Comparison of ENCODE assay signal across 20 cellular contexts in the genomic region with DNA sequence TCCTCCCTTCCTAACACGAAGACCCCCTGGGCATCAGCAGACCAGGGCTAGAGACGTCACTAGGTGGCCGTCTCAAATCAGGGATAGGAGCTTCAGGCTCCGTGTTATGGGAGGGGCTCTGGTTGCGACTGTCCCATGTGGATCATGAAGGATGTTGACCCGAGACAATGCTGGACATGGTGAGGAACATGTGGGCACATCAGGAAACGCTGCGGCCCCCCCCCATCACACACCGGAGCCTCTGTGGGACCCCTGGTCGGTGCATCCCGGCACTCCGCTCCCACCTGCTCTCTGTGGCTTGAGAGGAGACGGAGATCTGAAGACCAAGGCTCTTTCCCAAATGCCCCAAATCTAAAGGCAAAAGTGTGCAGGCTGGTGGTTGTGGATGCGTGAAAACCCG. TPM values are rescaled to one million over a fixed set of nuclear protein-coding genes. Genes with fewer than 3 reads are reported as not detected.
DNase-seq lines count a peak whose midpoint lies in the region; ATAC-seq, FAIRE-seq and TF ChIP-seq lines count a peak whose summit lies in the region.
"Had no signal": no experiment of that assay in that cellular context is flagged by ENCODE, and none has a peak within 500 bp of the region (broad histone marks: within the 10 kb centered on the region; RNA-seq: fewer than 3 reads in every experiment).

No MANE protein-coding gene starts in this region.

- WGBS in endodermal cell (ENCODE audit: insufficient coverage in 1 of 2, insufficient read length in 1 of 2), 2 experiments = 79 to 87% methylated on average over 8 to 15 of the region's 15 CpGs
- WGBS in HepG2 (ENCODE audit: low lambda C conversion rate) = 77% methylated on average over 15 of the region's 15 CpGs
- 88 to 92% methylated on average over 15 of the region's 15 CpGs for WGBS in sigmoid colon, 2 donors
- WGBS in SK-N-SH (ENCODE audit: low lambda C conversion rate) = 58% methylated on average over 10 of the region's 15 CpGs

- CTCF ChIA-PET in HepG2 (lab: Yijun Ruan, JAX; ENCODE audit: low intra/inter-chr PET ratio, low total read pairs) (no interaction called here), SK-N-SH (lab: Yijun Ruan, JAX) (no interaction called here)

- H3K4me1 ChIP-seq in endodermal cell (ENCODE audit: control insufficient read depth, insufficient read depth, low read length) (peaks cover 34% of the 10 kb centered on the region), HepG2 (ENCODE audit: insufficient read depth, low read length) (peaks cover 81% of the 10 kb centered on the region), sigmoid colon (no peaks in the 10 kb centered on the region), SK-N-SH (ENCODE audit: control insufficient read depth in 1 of 2, insufficient read depth in 2 of 2, low read depth in 1 of 2, low read length in 1 of 2) (no peaks in the 10 kb centered on the region; a peak in 1 of 4 replicates)
- H3K4me1 ChIP-seq: BE2C had no signal

- in situ Hi-C loops in HepG2 (cut with HindIII; ENCODE audit: extremely low pct_ligation_motif_present, low pct_unique_long_range_greater_than_20kb) = no loop called here

- no peak for ATAC-seq in HepG2

- H3K9ac ChIP-seq in endodermal cell (ENCODE audit: extremely low read depth, low read length, poor library complexity, severe bottlenecking) (no peak overlapping the region), HepG2 (ENCODE audit: insufficient read depth, low read depth, low read length) (no peak overlapping the region), SK-N-SH (no peak overlapping the region)

- H3K36me3 ChIP-seq in endodermal cell (ENCODE audit: control insufficient read depth, insufficient read depth, low read length) (no peaks in the 10 kb centered on the region), HepG2 (replicated peaks in 1 of 2; ENCODE audit: control insufficient read depth in 1 of 2, insufficient read depth in 2 of 2, low read length in 2 of 2) (no peaks in the 10 kb centered on the region), sigmoid colon (no peaks in the 10 kb centered on the region), SK-N-SH (replicated peaks in 1 of 2; ENCODE audit: control insufficient read depth in 1 of 2, insufficient read depth in 2 of 2, low read length in 1 of 2) (no peaks in the 10 kb centered on the region)
- H3K36me3 ChIP-seq: BE2C had no signal

- no peaks in the 10 kb centered on the region for H3F3A ChIP-seq in SK-N-SH (replicated peaks; ENCODE audit: insufficient read depth)

- H2AFZ ChIP-seq in HepG2 (ENCODE audit: low read length) (no peak overlapping the region), SK-N-SH (ENCODE audit: low read depth) (no peak overlapping the region)

- H3K9me2 ChIP-seq in SK-N-SH = no peaks in the 10 kb centered on the region

- TF ChIP-seq RAD21 in HepG2 (CRISPR knock-in tag; IDR thresholded peaks at IDR 0.05) = no peak
- TF ChIP-seq RAD21 in SK-N-SH (IDR thresholded peaks at IDR 0.05; ENCODE audit: low read length) = no peak

- H3K27me3 ChIP-seq in endodermal cell (ENCODE audit: control insufficient read depth, insufficient read depth, low read length, poor library complexity, severe bottlenecking) (no peaks in the 10 kb centered on the region), HepG2 (ENCODE audit: control insufficient read depth in 1 of 2, insufficient read depth in 2 of 2, low read length in 2 of 2) (no peaks in the 10 kb centered on the region), sigmoid colon (no peaks in the 10 kb centered on the region), SK-N-SH (ENCODE audit: insufficient read depth) (no peaks in the 10 kb centered on the region)
- H3K27me3 ChIP-seq: BE2C had no signal

- peak overlapping the region; percentile 48 for H3K27ac Mint-ChIP-seq in endodermal cell
- H3K27ac Mint-ChIP-seq: CD4-positive, CD25-positive, alpha-beta regulatory T cell; CD8-positive, alpha-beta memory T cell; H9 had no signal

- H4K20me1 ChIP-seq in HepG2 (ENCODE audit: insufficient read depth, low read length) (no peaks in the 10 kb centered on the region), SK-N-SH (ENCODE audit: insufficient read depth) (no peaks in the 10 kb centered on the region)

- no TSS peak for BruUV-seq in HepG2 (replicated peaks; lab: Mats Ljungman, UMichigan)

- TF ChIP-seq CTCF in endodermal cell (conservative IDR thresholded peaks at IDR 0.05) = no peak
- peak; percentile 23; the same call in 1 of the 2 replicates for TF ChIP-seq CTCF in HepG2 (CRISPR knock-in tag; IDR thresholded peaks at IDR 0.05)
- no peak for TF ChIP-seq CTCF in sigmoid colon (IDR thresholded peaks at IDR 0.05)
- TF ChIP-seq CTCF in SK-N-SH (IDR thresholded peaks at IDR 0.05) = no peak

- TF ChIP-seq EP300 in HepG2 (IDR thresholded peaks at IDR 0.05; ENCODE audit: low read depth in 2 of 2, low read length in 2 of 2) = no peak
- TF ChIP-seq EP300 in HepG2 (CRISPR knock-in tag; IDR thresholded peaks at IDR 0.05; ENCODE audit: borderline replicate concordance) = no peak
- no peak for TF ChIP-seq EP300 in sigmoid colon (IDR thresholded peaks at IDR 0.05)
- no peak for TF ChIP-seq EP300 in SK-N-SH (IDR thresholded peaks at IDR 0.05; ENCODE audit: borderline replicate concordance in 1 of 2, low read depth in 1 of 2, low read length in 1 of 2)

- peak overlapping the region; percentile 93 for H3K4me2 ChIP-seq in HepG2 (ENCODE audit: low read depth, low read length)
- H3K4me2 ChIP-seq in SK-N-SH = no peak overlapping the region

- DNase-seq in endodermal cell (no peak), HepG2 (ENCODE audit: low spot score) (no peak), mesenteric fat pad (ENCODE audit: low spot score) (peak; percentile 14), sigmoid colon (peak; percentile 52), SK-N-SH (no peak), SK-N-DZ (ENCODE audit: low spot score) (no peak), NCI-H2107 treated with DMSO at 0.1 percent for 48 hours (lab: John Stamatoyannopoulos, UW; ENCODE audit: unreplicated experiment) (no peak)
- DNase-seq: ACHN; BE2C; C1 segment of cervical spinal cord; CD4-positive, CD25-positive, alpha-beta regulatory T cell; CD8-positive, alpha-beta memory T cell; COR-L47; H9 had no signal

- H3K4me3 Mint-ChIP-seq in endodermal cell = no peak overlapping the region
- H3K4me3 Mint-ChIP-seq: CD4-positive, CD25-positive, alpha-beta regulatory T cell; CD8-positive, alpha-beta memory T cell; H9 had no signal

- peaks cover 7% of the 10 kb centered on the region for H3K27me3 Mint-ChIP-seq in endodermal cell (ENCODE audit: insufficient read depth)
- H3K27me3 Mint-ChIP-seq: CD4-positive, CD25-positive, alpha-beta regulatory T cell had no signal

- no peak for TF ChIP-seq POLR2A in HepG2 (IDR thresholded peaks at IDR 0.05; ENCODE audit: insufficient read depth in 1 of 2, low read depth in 2 of 2, low read length in 2 of 2)
- TF ChIP-seq POLR2A in sigmoid colon (IDR thresholded peaks at IDR 0.05) = no peak

- intact Hi-C loops in HepG2 (cut with micrococcal nuclease; ENCODE audit: unreplicated experiment) (loop anchor here (1.0 to 5.0 kb wide), 3 partner anchors 9 to 65 kb away; no protein-coding TSS in a partner anchor), sigmoid colon (cut with DNase I) (no loop called here)

- H3K4me3 ChIP-seq in endodermal cell (ENCODE audit: low read length) (no peak overlapping the region), HepG2 (replicated peaks in 1 of 3; ENCODE audit: insufficient read depth in 1 of 3, low read depth in 2 of 3, low read length in 3 of 3) (peak overlapping the region in 1 of 3 experiments; percentile 65; a peak in 1 of 6 replicates), sigmoid colon (no peak overlapping the region), SK-N-SH (ENCODE audit: low read depth in 2 of 2, low read length in 1 of 2) (no peak overlapping the region)

- H3K79me2 ChIP-seq in HepG2 (ENCODE audit: insufficient read depth, low read length) (no peaks in the 10 kb centered on the region), SK-N-SH (ENCODE audit: insufficient read depth) (no peaks in the 10 kb centered on the region)

- no peaks in the 10 kb centered on the region for H3K36me3 Mint-ChIP-seq in endodermal cell (ENCODE audit: low read depth)
- H3K36me3 Mint-ChIP-seq: CD4-positive, CD25-positive, alpha-beta regulatory T cell; CD8-positive, alpha-beta memory T cell had no signal

- no peak overlapping the region for H3K27ac ChIP-seq in endodermal cell (ENCODE audit: low read depth, low read length)
- H3K27ac ChIP-seq in HepG2 (ENCODE audit: extremely low read length, insufficient read depth, low read length) = peak overlapping the region; percentile 79
- no peak overlapping the region for H3K27ac ChIP-seq in sigmoid colon
- H3K27ac ChIP-seq in SK-N-SH (ENCODE audit: low read depth in 2 of 2, low read length in 1 of 2) = no peak overlapping the region

- peaks cover 49% of the 10 kb centered on the region for H3K4me1 Mint-ChIP-seq in endodermal cell
- H3K4me1 Mint-ChIP-seq: CD4-positive, CD25-positive, alpha-beta regulatory T cell; CD8-positive, alpha-beta memory T cell had no signal

- no peaks in the 10 kb centered on the region for H3K9me3 Mint-ChIP-seq in endodermal cell
- H3K9me3 Mint-ChIP-seq: H9 had no signal

- no peak for FAIRE-seq in HepG2 (lab: Jason Lieb, UNC)
- FAIRE-seq: A204.1, D721Med, G401.6, GM12891, GM19239, H1 had no signal

- no peaks in the 10 kb centered on the region for H3K9me3 ChIP-seq in endodermal cell (ENCODE audit: control insufficient read depth, low read length)
- H3K9me3 ChIP-seq in HepG2 (ENCODE audit: low read length) = no peaks in the 10 kb centered on the region
- H3K9me3 ChIP-seq in sigmoid colon = no peaks in the 10 kb centered on the region
- no peaks in the 10 kb centered on the region for H3K9me3 ChIP-seq in SK-N-SH
- H3K9me3 ChIP-seq: BE2C had no signal

- POLR2A ChIA-PET in HepG2 (lab: Yijun Ruan, JAX) = interaction anchor here (1.1 to 5.8 kb wide), 8 partner anchors 9 to 64 kb away, joined by 3 to 76 read pairs (median 7); no protein-coding TSS in a partner anchor
- POLR2A ChIA-PET in SK-N-SH (lab: Yijun Ruan, JAX) = no interaction called here

RNA-seq across cellular contexts. Expression of a gene that starts 54.2 kb away (rescaled TPM):
- total RNA-seq in endodermal cell (10 to 100 TPM; 16.6 to 39.9 TPM), HepG2 (2016; rRNA removed; fragmentation: Illumina TruSeq; extraction: Trizol) (not detected in 2 replicates), mesenteric fat pad (0.48 TPM), sigmoid colon (1 to 10 TPM in 1 of 4 donors, under 1 TPM in 3; 0.16 to 1.1 (median 0.52) TPM)
- polyA plus RNA-seq in endodermal cell (2013, experiment 1 of 2) = 10.8 TPM
- polyA plus RNA-seq in endodermal cell (2013, experiment 2 of 2) = 13.1 TPM
- total RNA-seq in HepG2 (2016; cell fraction: cytosol; rRNA removed; fragmentation: Illumina TruSeq; extraction: Trizol; ENCODE audit: low read depth) = not detected in 2 replicates
- not detected in 2 replicates for total RNA-seq in HepG2 (2016; cell fraction: insoluble cytoplasmic fraction; rRNA removed; fragmentation: Illumina TruSeq; extraction: Trizol)
- total RNA-seq in HepG2 (2016; cell fraction: membrane; rRNA removed; fragmentation: Illumina TruSeq; extraction: Trizol) = not detected in 2 replicates
- total RNA-seq in HepG2 (2016; cell fraction: nucleus; rRNA removed; fragmentation: Illumina TruSeq; extraction: Trizol) = not detected in 2 replicates
- polyA plus RNA-seq in HepG2 (2011; rRNA removed) (0.10 and 0.15 TPM in 2 replicates), sigmoid colon (under 1 TPM; 0.23 to 0.92 (median 0.60) TPM), SK-N-SH (2012; rRNA removed) (not detected in 2 replicates)
- 0.12 and 0.23 TPM in 2 replicates for polyA plus RNA-seq in HepG2 (2011; cell fraction: cytosol; rRNA removed)
- polyA plus RNA-seq in HepG2 (2011; cell fraction: nucleus; rRNA removed) = 0.23 and 0.45 TPM in 2 replicates
- not detected in 2 replicates for polyA plus RNA-seq in HepG2 (2012)
- polyA plus RNA-seq in HepG2 (2016; cell fraction: cytosol; fragmentation: Illumina TruSeq; extraction: Trizol; ENCODE audit: low read depth) = not detected in 2 replicates
- not detected in 2 replicates for polyA plus RNA-seq in HepG2 (2016; cell fraction: insoluble cytoplasmic fraction; fragmentation: Illumina TruSeq; extraction: Trizol; ENCODE audit: low read depth)
- not detected in 2 replicates for polyA plus RNA-seq in HepG2 (2016; cell fraction: membrane; fragmentation: Illumina TruSeq; extraction: Trizol; ENCODE audit: low read depth)
- not detected in 2 replicates for polyA plus RNA-seq in HepG2 (2016; cell fraction: nucleus; fragmentation: Illumina TruSeq; extraction: Trizol; ENCODE audit: insufficient read depth, low read depth)
- 0.26 TPM in 1 of 2 replicates, not detected in the other for polyA minus RNA-seq in HepG2 (2011; rRNA and poly(A)+ RNA removed; ENCODE audit: low replicate concordance)
- 0.26 and 0.30 TPM in 2 replicates for polyA minus RNA-seq in HepG2 (2011; cell fraction: cytosol; rRNA and poly(A)+ RNA removed)
- polyA minus RNA-seq in HepG2 (2011; cell fraction: nucleus; rRNA and poly(A)+ RNA removed) = 0.25 TPM in 1 of 2 replicates, not detected in the other
- polyA plus RNA-seq in SK-N-SH (2012; cell fraction: cytosol; rRNA removed) = not detected in 2 replicates
- polyA plus RNA-seq in SK-N-SH (2012; cell fraction: nucleus; rRNA removed) = not detected in 2 replicates
- polyA plus RNA-seq in SK-N-DZ (2014; cell fraction: cytosol; rRNA removed) = not detected in 2 replicates
- polyA plus RNA-seq in SK-N-DZ (2014; cell fraction: nucleus; rRNA removed) = not detected in 2 replicates
- total RNA-seq: CD4-positive, CD25-positive, alpha-beta regulatory T cell; CD8-positive, alpha-beta memory T cell had no signal
- polyA plus RNA-seq: CD4-positive, CD25-positive, alpha-beta regulatory T cell; CD8-positive, alpha-beta memory T cell had no signal

Comparison
In these comparisons a context has a peak if more than half of its experiments do, and no peak if none do; other contexts are left out.
1. DNase-seq: peak in mesenteric fat pad (single experiment) and sigmoid colon (single experiment); none in endodermal cell (single experiment), HepG2 (single experiment), SK-N-SH (single experiment), SK-N-DZ (single experiment) and NCI-H2107 treated with DMSO at 0.1 percent for 48 hours (single experiment).
2. RNA of a gene that starts 54.2 kb away (total RNA-seq): 16.6 to 39.9 TPM in endodermal cell; 0.16 to 1.1 TPM in sigmoid colon, 0.48 TPM in mesenteric fat pad (single experiment) and not detected in HepG2; every median in the first group is over 4 times any median in the second.